13 cellular contexts compared by ENCODE assay signal in genomic region chr1:39852214-39852791, GRCh38. TPM values are rescaled to one million over a fixed set of nuclear protein-coding genes. Genes with fewer than 3 reads are reported as not detected.
DNase-seq lines count a peak whose midpoint lies in the region; ATAC-seq and TF ChIP-seq lines count a peak whose summit lies in the region.
"Had no signal": no experiment of that assay in that cellular context is flagged by ENCODE, and none has a peak within 500 bp of the region (broad histone marks: within the 10 kb centered on the region; RNA-seq: fewer than 3 reads in every experiment).

No MANE protein-coding gene starts in this region.

- no peaks in the 10 kb centered on the region for H3K9me3 Mint-ChIP-seq in GM23338
- H3K9me3 Mint-ChIP-seq: memory B cell had no signal

- H3K4me1 Mint-ChIP-seq in GM23338: peaks cover 3% of the 10 kb centered on the region; the same call in 2 of the 3 replicates
- H3K4me1 Mint-ChIP-seq: memory B cell had no signal

- peak; percentile 100 for DNase-seq in COLO668 (lab: John Stamatoyannopoulos, UW; ENCODE audit: unreplicated experiment)
- peak; percentile 72 for DNase-seq in NCI-H1417 treated with DMSO at 0.1 percent for 48 hours (lab: John Stamatoyannopoulos, UW)
- no peak for DNase-seq in RWPE2 (ENCODE audit: low spot score)
- peak; percentile 9 for DNase-seq in kidney tubule cell (ENCODE audit: low spot score)
- DNase-seq in T-helper 1 cell: no peak
- DNase-seq in GM23338 (ENCODE audit: low spot score): no peak
- DNase-seq in stimulated activated CD4-positive, alpha-beta T cell treated with anti-CD3 and anti-CD28 coated beads, Interleukin-12 subunit alpha, Interleukin-12 subunit beta, amount 100 ng/mL, for 4 hours: no peak
- DNase-seq: activated CD4-positive, CD25-positive, alpha-beta regulatory T cell treated with anti-CD3 and anti-CD28 coated beads, Interleukin-2, amount 50 U/mL, for 72 hours; SHP77 treated with DMSO at 0.1 percent for 48 hours had no signal

- TF ChIP-seq CTCF in RWPE2 (IDR thresholded peaks at IDR 0.05; ENCODE audit: poor library complexity, severe bottlenecking) (no peak), GM23338 (conservative IDR thresholded peaks at IDR 0.05; ENCODE audit: low read depth in 2 of 2) (no peak)

- H3F3A ChIP-seq in GM23338 (replicated peaks; ENCODE audit: low read depth): no peaks in the 10 kb centered on the region

- H3K9me2 ChIP-seq in GM23338 (ENCODE audit: insufficient read depth): no peaks in the 10 kb centered on the region

- H3K27me3 ChIP-seq in RWPE2 (ENCODE audit: insufficient read depth, poor library complexity, severe bottlenecking) (no peaks in the 10 kb centered on the region), GM23338 (ENCODE audit: insufficient read depth) (no peaks in the 10 kb centered on the region)
- H3K27me3 ChIP-seq: BLaER1, tibial nerve had no signal

- no peak overlapping the region for H3K4me2 ChIP-seq in GM23338
- H3K4me2 ChIP-seq: BLaER1 had no signal

- H3K79me2 ChIP-seq in GM23338 (replicated peaks; ENCODE audit: insufficient read depth): peaks cover 55% of the 10 kb centered on the region

- peaks cover 2% of the 10 kb centered on the region for H3K27me3 Mint-ChIP-seq in GM23338 (ENCODE audit: insufficient read depth, low read depth, poor library complexity)
- H3K27me3 Mint-ChIP-seq: memory B cell had no signal

- H2AFZ ChIP-seq in GM23338: no peak overlapping the region

- peaks cover 31% of the 10 kb centered on the region for H3K36me3 Mint-ChIP-seq in GM23338 (ENCODE audit: low read depth)

- no peaks in the 10 kb centered on the region for H3K9me3 ChIP-seq in RWPE2 (ENCODE audit: severe bottlenecking)
- H3K9me3 ChIP-seq: BLaER1, tibial nerve had no signal

- peak overlapping the region; percentile 28 for H3K27ac ChIP-seq in RWPE2 (ENCODE audit: poor library complexity, severe bottlenecking)
- H3K27ac ChIP-seq in GM23338 (ENCODE audit: low read depth): no peak overlapping the region
- H3K27ac ChIP-seq: BLaER1, tibial nerve had no signal

- no peak overlapping the region for H3K27ac Mint-ChIP-seq in GM23338
- H3K27ac Mint-ChIP-seq: memory B cell had no signal

- peaks cover 21% of the 10 kb centered on the region for H4K20me1 ChIP-seq in GM23338 (replicated peaks; ENCODE audit: insufficient read depth)

- no peak overlapping the region for H3K4me3 Mint-ChIP-seq in GM23338
- H3K4me3 Mint-ChIP-seq: memory B cell had no signal

- no peak overlapping the region for H3K4me3 ChIP-seq in RWPE2 (ENCODE audit: severe bottlenecking)
- no peak overlapping the region for H3K4me3 ChIP-seq in GM23338
- H3K4me3 ChIP-seq: BLaER1, tibial nerve had no signal

- ATAC-seq in RWPE2 (ENCODE audit: low read depth): peak; percentile 82
- ATAC-seq in GM21381 (IDR thresholded peaks at IDR 0.05; ENCODE audit: unreplicated experiment): no peak
- no peak for ATAC-seq in GM23338

- H3K36me3 ChIP-seq in RWPE2 (ENCODE audit: low read depth): peaks cover 67% of the 10 kb centered on the region
- peaks cover 17% of the 10 kb centered on the region for H3K36me3 ChIP-seq in GM23338 (ENCODE audit: insufficient read depth)

- peaks cover 21% of the 10 kb centered on the region for H3K4me1 ChIP-seq in RWPE2 (ENCODE audit: insufficient read depth, poor library complexity, severe bottlenecking)
- H3K4me1 ChIP-seq in GM23338 (ENCODE audit: insufficient read depth): peaks cover 5% of the 10 kb centered on the region; the same call in 1 of the 2 replicates
- H3K4me1 ChIP-seq: tibial nerve had no signal

TF ChIP-seq in GM23338, 12 proteins besides CTCF, POLR2A, EP300 and RAD21:
- TF ChIP-seq CREB1 (CRISPR knock-in tag; IDR thresholded peaks at IDR 0.05; ENCODE audit: low read depth) (no peak), ZNF114 (CRISPR knock-in tag; IDR thresholded peaks at IDR 0.05) (no peak), ZNF462 (CRISPR knock-in tag; IDR thresholded peaks at IDR 0.05) (no peak), ETS1 (IDR thresholded peaks at IDR 0.05) (no peak), NANOG (IDR thresholded peaks at IDR 0.05; ENCODE audit: borderline replicate concordance) (no peak), EZH2 (IDR thresholded peaks at IDR 0.05; ENCODE audit: low read depth, unreplicated experiment) (no peak), ZNF331 (CRISPR knock-in tag; IDR thresholded peaks at IDR 0.05; ENCODE audit: low read depth) (no peak)

RNA-seq across cellular contexts. Expression of gene TRIT1, which starts 31.0 kb away (rescaled TPM):
- 31.0 and 31.8 TPM in 2 replicates for total RNA-seq in GM23338 (2014; rRNA removed; shearing (Covaris generic))
- polyA plus RNA-seq in GM23338 (2016; fragmentation: Nextera tagmentation; extraction: Ambion mirVana): 19.4 and 24.3 TPM in 2 replicates

RNA-seq across cellular contexts. Expression of gene MYCL, which starts 49.4 kb away (rescaled TPM):
- total RNA-seq in GM23338 (2014; rRNA removed; shearing (Covaris generic)): 38.8 and 41.1 TPM in 2 replicates
- 8.2 and 9.1 TPM in 2 replicates for polyA plus RNA-seq in GM23338 (2016; fragmentation: Nextera tagmentation; extraction: Ambion mirVana)

Comparison
In these comparisons a context has a peak if more than half of its experiments do, and no peak if none do; other contexts are left out.
1. DNase-seq: peak in COLO668 (single experiment), NCI-H1417 treated with DMSO at 0.1 percent for 48 hours (single experiment) and kidney tubule cell (single experiment); none in RWPE2 (single experiment), T-helper 1 cell (0 of 5), GM23338 (single experiment) and stimulated activated CD4-positive, alpha-beta T cell treated with anti-CD3 and anti-CD28 coated beads, Interleukin-12 subunit alpha, Interleukin-12 subunit beta, amount 100 ng/mL, for 4 hours (single experiment).